In genomic region chr9:4837768-4838546, GRCh38 we compare ENCODE assay signal across 11 cellular contexts. TPM values are rescaled to one million over a fixed set of nuclear protein-coding genes. Genes with fewer than 3 reads are reported as not detected.
A peak's percentile ranks its signal among the peaks of the same experiment; 100 is the strongest.
DNase-seq lines count a peak whose midpoint lies in the region; ATAC-seq and TF ChIP-seq lines count a peak whose summit lies in the region.
"Had no signal": no experiment of that assay in that cellular context is flagged by ENCODE, and none has a peak within 500 bp of the region (broad histone marks: within the 10 kb centered on the region; RNA-seq: fewer than 3 reads in every experiment).

No MANE protein-coding gene starts in this region.

- H3K27me3 ChIP-seq in BLaER1: no peaks in the 10 kb centered on the region
- no peaks in the 10 kb centered on the region for H3K27me3 ChIP-seq in psoas muscle (ENCODE audit: insufficient read depth in 3 of 3, low read length in 2 of 3)
- H3K27me3 ChIP-seq: uterus had no signal

- peaks cover 5% of the 10 kb centered on the region for H3K36me3 Mint-ChIP-seq in chondrocyte (ENCODE audit: low read depth)

- H3K9me3 ChIP-seq in BLaER1 (no peaks in the 10 kb centered on the region), psoas muscle (no peaks in the 10 kb centered on the region)
- H3K9me3 ChIP-seq: uterus had no signal

- H3K9ac ChIP-seq in BLaER1: peak overlapping the region; percentile 15; the same call in 1 of the 2 replicates

- intact Hi-C loops in psoas muscle (cut with DNase I): loop anchor here in 1 of 2 donors (5.0 kb wide), 1 partner anchor 41 kb away; no protein-coding TSS in a partner anchor

- H3K36me3 ChIP-seq in BLaER1: peaks cover 79% of the 10 kb centered on the region
- H3K36me3 ChIP-seq in psoas muscle (ENCODE audit: insufficient read depth in 1 of 2, low read depth in 1 of 2): peaks cover 0 to 40% of the 10 kb centered on the region in 2 donors
- H3K36me3 ChIP-seq: uterus had no signal

- TF ChIP-seq CTCF in chondrocyte (IDR thresholded peaks at IDR 0.05): no peak
- TF ChIP-seq CTCF in psoas muscle (IDR thresholded peaks at IDR 0.05): no peak

- no peaks in the 10 kb centered on the region for H3K9me3 Mint-ChIP-seq in chondrocyte (ENCODE audit: low read depth)
- H3K9me3 Mint-ChIP-seq: effector memory CD8-positive, alpha-beta T cell had no signal

- WGBS in psoas muscle, 3 donors: 56 to 74% (median 67%) methylated on average over 4 of the region's 4 CpGs

- no peaks in the 10 kb centered on the region for H3K27me3 Mint-ChIP-seq in chondrocyte (ENCODE audit: low read depth)
- H3K27me3 Mint-ChIP-seq: effector memory CD8-positive, alpha-beta T cell had no signal

- DNase-seq in HS-27A (ENCODE audit: low read depth) (peak; percentile 53), chondrocyte (ENCODE audit: low spot score) (no peak), psoas muscle (peak in 1 of 2 donors; percentile 19), Ammon's horn (ENCODE audit: low spot score) (no peak), cerebellum (ENCODE audit: low spot score) (no peak), T-helper 2 cell (no peak)
- DNase-seq: effector memory CD8-positive, alpha-beta T cell; RPMI8226; uterus had no signal

- H3K4me1 Mint-ChIP-seq in chondrocyte (ENCODE audit: low read depth): peaks cover 64% of the 10 kb centered on the region

- H3K4me2 ChIP-seq in BLaER1: peak overlapping the region; percentile 79

- H3K27ac ChIP-seq in BLaER1 (peak overlapping the region; percentile 50), psoas muscle (peak overlapping the region; percentile 34)
- H3K27ac ChIP-seq: uterus had no signal

- ATAC-seq in psoas muscle: peak in 2 of 4 donors; percentile 17 to 45
- no peak for ATAC-seq in GM21825 (IDR thresholded peaks at IDR 0.05; ENCODE audit: unreplicated experiment)
- ATAC-seq: effector memory CD8-positive, alpha-beta T cell had no signal

- H3K4me1 ChIP-seq in BLaER1: peaks cover 34% of the 10 kb centered on the region
- peaks cover 26% of the 10 kb centered on the region for H3K4me1 ChIP-seq in psoas muscle
- H3K4me1 ChIP-seq: uterus had no signal

- peak overlapping the region; percentile 3 for H3K4me3 Mint-ChIP-seq in chondrocyte (ENCODE audit: unreplicated experiment)
- H3K4me3 Mint-ChIP-seq: effector memory CD8-positive, alpha-beta T cell had no signal

- H3K4me3 ChIP-seq in BLaER1 (no peak overlapping the region), psoas muscle (no peak overlapping the region)
- H3K4me3 ChIP-seq: uterus had no signal

- peaks cover 47% of the 10 kb centered on the region for H4K20me1 ChIP-seq in BLaER1

- H3K27ac Mint-ChIP-seq in chondrocyte (ENCODE audit: unreplicated experiment): peak overlapping the region; percentile 90
- H3K27ac Mint-ChIP-seq: effector memory CD8-positive, alpha-beta T cell had no signal

RNA-seq across cellular contexts. Expression of gene RCL1, which starts 45.2 kb away (rescaled TPM):
- total RNA-seq in chondrocyte: 8.4 to 10.0 TPM (median 8.6 TPM) in 3 replicates
- 10 to 100 TPM; 16.0 to 29.5 (median 17.9) TPM for total RNA-seq in psoas muscle
- 10 to 100 TPM in 2 of 3 donors, 1 to 10 TPM in 1; 8.9 to 13.2 (median 10.7) TPM for polyA plus RNA-seq in psoas muscle
- total RNA-seq in cerebellum: 26.4 TPM
